Comparison of ENCODE assay signal across 28 cellular contexts in genomic region chr21:41295721-41296254, GRCh38. TPM values are rescaled to one million over a fixed set of nuclear protein-coding genes. Genes with fewer than 3 reads are reported as not detected.
"Had no signal": no experiment of that assay in that cellular context is flagged by ENCODE, and none has a peak within 500 bp of the region (broad histone marks: within the 10 kb centered on the region; RNA-seq: fewer than 3 reads in every experiment).

No MANE protein-coding gene starts in this region.

- H3K9me3 ChIP-seq: prostate gland, right atrium auricular region, thoracic aorta, uterus had no signal

- H3K36me3 ChIP-seq: heart right ventricle, prostate gland, right atrium auricular region, thoracic aorta, uterus had no signal

- H3K27ac ChIP-seq: coronary artery, heart right ventricle, prostate gland, right atrium auricular region, thoracic aorta, uterus had no signal

- H3K4me3 ChIP-seq: coronary artery, heart right ventricle, lung, prostate gland, right atrium auricular region, thoracic aorta, uterus had no signal

- H3K4me1 ChIP-seq: heart right ventricle, prostate gland, right atrium auricular region, uterus had no signal

- DNase-seq: dermis blood vessel endothelial cell; effector memory CD8-positive, alpha-beta T cell; erythroblast; foreskin melanocyte; glutamatergic neuron; heart right ventricle; hippocampal formation; immature natural killer cell; islet precursor cell; kidney glomerular epithelial cell; naive thymus-derived CD8-positive, alpha-beta T cell; nephron progenitor cell; nucleus accumbens; stimulated activated CD4-positive, alpha-beta T cell treated with anti-CD3 and anti-CD28 coated beads, Interleukin-2, amount 100 ng/mL, for 24 hours; stimulated activated CD4-positive, alpha-beta T cell treated with anti-CD3 and anti-CD28 coated beads, Interleukin-4, amount 100 ng/mL, for 24 hours; stimulated activated naive CD8-positive, alpha-beta T cell treated with anti-CD3 and anti-CD28 coated beads, Interleukin-15, Interleukin-2, amounts not matched to agents 100 U/mL and 50 U/mL, for 24 hours; trophoblast cell; uterus had no signal

- H3K27me3 ChIP-seq: right atrium auricular region had no signal

- ATAC-seq: effector memory CD8-positive, alpha-beta T cell; heart right ventricle; naive thymus-derived CD8-positive, alpha-beta T cell; sciatic nerve; stimulated activated memory B cell treated with anti-CD40 and anti-IgM and Interleukin-4, amounts not matched to agents 10 μg/mL and 1 μg/mL and 100 μg/mL, for 72 hours; stimulated activated naive CD8-positive, alpha-beta T cell treated with anti-CD3 and anti-CD28 coated beads, Interleukin-15, Interleukin-2, amounts not matched to agents 100 U/mL and 50 U/mL, for 24 hours had no signal

RNA-seq across cellular contexts. Expression of gene FAM3B, which starts 20.8 kb away (rescaled TPM):
- total RNA-seq: cardiac septum; dermis blood vessel endothelial cell; myocyte; naive thymus-derived CD8-positive, alpha-beta T cell; osteocyte; right atrium auricular region had no signal
